In the genomic region with DNA sequence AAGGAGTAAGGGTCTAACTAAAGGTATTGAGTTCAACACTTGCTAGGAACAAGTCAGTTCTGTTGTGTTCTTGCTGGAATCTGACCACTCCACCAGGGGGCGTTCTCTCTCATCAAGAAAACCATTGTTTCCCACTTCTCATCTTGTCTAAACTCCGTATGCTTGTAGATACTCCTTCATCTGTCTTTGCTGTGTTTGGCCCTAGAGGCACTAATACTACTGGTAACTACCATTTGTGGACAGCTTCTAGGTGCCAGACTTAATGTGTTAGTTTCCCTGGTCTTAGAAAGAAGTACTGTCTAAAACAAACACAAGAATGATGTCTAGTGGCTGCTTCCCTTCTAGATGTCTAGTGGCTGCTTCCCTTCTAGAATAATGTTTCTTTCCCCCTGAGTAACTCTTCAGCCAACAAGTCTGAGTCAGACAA, we compare ENCODE assay signal across 8 cellular contexts. TPM values are rescaled to one million over a fixed set of nuclear protein-coding genes. Genes with fewer than 3 reads are reported as not detected.
DNase-seq lines count a peak whose midpoint lies in the region; ATAC-seq, FAIRE-seq and TF ChIP-seq lines count a peak whose summit lies in the region.

No MANE protein-coding gene starts in this region.

- no peaks in the 10 kb centered on the region for H3K79me2 ChIP-seq in astrocyte (ENCODE audit: insufficient read depth, low read length)

- peak; percentile 92 for TF ChIP-seq CTCF in astrocyte (IDR thresholded peaks at IDR 0.05; ENCODE audit: insufficient read depth, low read depth, low read length)
- peak; percentile 72 to 91 (median 86) for TF ChIP-seq CTCF in gastrocnemius medialis (IDR thresholded peaks at IDR 0.05 in 4 of 5, conservative IDR thresholded peaks at IDR 0.05 in 1 of 5)

- intact Hi-C loops in gastrocnemius medialis (cut with DNase I; ENCODE audit: low total_unique reads): loop anchor here (1.0 kb wide), 1 partner anchor 148 kb away; no protein-coding TSS in a partner anchor

- no peaks in the 10 kb centered on the region for H3K36me3 ChIP-seq in astrocyte (ENCODE audit: insufficient read depth, low read length)
- H3K36me3 ChIP-seq in gastrocnemius medialis: no peaks in the 10 kb centered on the region

- no peak overlapping the region for H3K27ac Mint-ChIP-seq in astrocyte (ENCODE audit: unreplicated experiment)

- no peak overlapping the region for H3K4me3 ChIP-seq in astrocyte (ENCODE audit: insufficient read depth, low read depth, low read length)
- no peak overlapping the region for H3K4me3 ChIP-seq in gastrocnemius medialis

- peak; percentile 85 for FAIRE-seq in astrocyte (lab: Jason Lieb, UNC)

- no peaks in the 10 kb centered on the region for H3K27me3 Mint-ChIP-seq in astrocyte (ENCODE audit: low read depth, unreplicated experiment)

- H3K9me3 Mint-ChIP-seq in astrocyte (ENCODE audit: unreplicated experiment): peaks cover 9% of the 10 kb centered on the region

- H3K4me1 Mint-ChIP-seq in astrocyte (ENCODE audit: low read depth, unreplicated experiment): peaks cover 1% of the 10 kb centered on the region

- H3K27me3 ChIP-seq in astrocyte (ENCODE audit: insufficient read depth, low read length) (no peaks in the 10 kb centered on the region), gastrocnemius medialis (no peaks in the 10 kb centered on the region)

- no peaks in the 10 kb centered on the region for H3K4me1 ChIP-seq in astrocyte (ENCODE audit: insufficient read depth, low read length)
- no peaks in the 10 kb centered on the region for H3K4me1 ChIP-seq in gastrocnemius medialis

- TF ChIP-seq POLR2A in gastrocnemius medialis (IDR thresholded peaks at IDR 0.05): no peak

- H3K27ac ChIP-seq in astrocyte (ENCODE audit: low read depth, low read length) (no peak overlapping the region), gastrocnemius medialis (peak overlapping the region in 2 of 4 donors; percentile 1 to 18)

- H3K9ac ChIP-seq in astrocyte (ENCODE audit: low read length): no peak overlapping the region

- H2AFZ ChIP-seq in astrocyte (ENCODE audit: low read depth, low read length): peak overlapping the region; percentile 54

- H3K9me3 ChIP-seq in astrocyte (ENCODE audit: insufficient read depth, low read depth, low read length) (no peaks in the 10 kb centered on the region), gastrocnemius medialis (no peaks in the 10 kb centered on the region)

- H3K36me3 Mint-ChIP-seq in astrocyte (ENCODE audit: low read depth, unreplicated experiment): peaks cover 12% of the 10 kb centered on the region

- peak overlapping the region; percentile 14 for H3K4me2 ChIP-seq in astrocyte (ENCODE audit: low read length)

- peak; percentile 75 for DNase-seq in SIG-M5 treated with dmso at 0.1 percent for 504 hours (lab: John Stamatoyannopoulos, UW; ENCODE audit: unreplicated experiment)
- DNase-seq in SIG-M5 (lab: John Stamatoyannopoulos, UW): no peak
- peak; percentile 6 to 12 for DNase-seq in NCI-H187 (lab: John Stamatoyannopoulos, UW)
- DNase-seq in T-helper 22 cell (ENCODE audit: low read depth): peak; percentile 22
- peak; percentile 72 for DNase-seq in astrocyte (ENCODE audit: low read depth)
- peak; percentile 39 for DNase-seq in hepatic stellate cell (ENCODE audit: low spot score)
- peak; percentile 56 to 72 for DNase-seq in gastrocnemius medialis

- no peaks in the 10 kb centered on the region for H4K20me1 ChIP-seq in astrocyte (ENCODE audit: insufficient read depth, low read length)

- H3K4me3 Mint-ChIP-seq in astrocyte (ENCODE audit: unreplicated experiment): no peak overlapping the region

- ATAC-seq in gastrocnemius medialis (peak; percentile 84 to 91), HG02623 (IDR thresholded peaks at IDR 0.05; ENCODE audit: unreplicated experiment) (no peak)

- in situ Hi-C loops in gastrocnemius medialis (cut with MboI; ENCODE audit: low sequenced_read_pairs in 4 of 4): loop anchor here in 2 of 4 donors (5.0 kb wide), 1 partner anchor 147 kb away; no protein-coding TSS in a partner anchor

RNA-seq across cellular contexts. Expression of gene PTPDC1, which starts 18.7 kb away (rescaled TPM):
- 5.1 and 5.4 TPM in 2 replicates for total RNA-seq in astrocyte
- 10 to 100 TPM in 2 of 4 donors, 1 to 10 TPM in 2; 4.3 to 11.4 (median 10.2) TPM for total RNA-seq in gastrocnemius medialis
